In genomic region chr3:194468086-194468485, GRCh38 we compare ENCODE assay signal across 23 cellular contexts.
"Had no signal": no experiment of that assay in that cellular context is flagged by ENCODE, and none has a peak within 500 bp of the region (broad histone marks: within the 10 kb centered on the region; RNA-seq: fewer than 3 reads in every experiment).

No MANE protein-coding gene starts in this region.

- H3K9me3 Mint-ChIP-seq: activated CD4-positive, alpha-beta memory T cell treated with anti-CD3 and anti-CD28 coated beads, Interleukin-2, amount 10 ng/mL, durations not matched to agents 7 days and 5 days; activated T-helper 2 cell treated with anti-CD3 and anti-CD28 coated beads, Interferon-gamma antibody, Interleukin-2, Interleukin-4, amounts not matched to agents 10 μg/mL and 5 μg/mL and 100 μg/mL, durations not matched to agents 14 hours and 24 hours and 36 hours; naive B cell; neural crest cell; stimulated activated naive CD8-positive, alpha-beta T cell treated with anti-CD3 and anti-CD28 coated beads, Interleukin-15, Interleukin-2, amounts not matched to agents 100 ng/mL and 50 ng/mL, for 24 hours had no signal

- H3K36me3 ChIP-seq: esophagus muscularis mucosa, transverse colon, vagina had no signal

- H3K36me3 Mint-ChIP-seq: activated CD8-positive, alpha-beta memory T cell treated with anti-CD3 and anti-CD28 coated beads, Interleukin-2, amount 10 ng/mL, durations not matched to agents 7 days and 5 days; naive B cell had no signal

- H3K27me3 Mint-ChIP-seq: activated CD4-positive, alpha-beta memory T cell treated with anti-CD3 and anti-CD28 coated beads, Interleukin-2, amount 10 ng/mL, durations not matched to agents 7 days and 5 days; activated CD8-positive, alpha-beta memory T cell treated with anti-CD3 and anti-CD28 coated beads, Interleukin-2, amount 10 ng/mL, durations not matched to agents 7 days and 5 days; naive B cell; progenitor cell of endocrine pancreas; stimulated activated naive CD8-positive, alpha-beta T cell treated with anti-CD3 and anti-CD28 coated beads, Interleukin-15, Interleukin-2, amounts not matched to agents 100 ng/mL and 50 ng/mL, for 24 hours had no signal

- DNase-seq: activated CD4-positive, alpha-beta memory T cell treated with anti-CD3 and anti-CD28 coated beads, Interleukin-2, amount 10 ng/mL, durations not matched to agents 7 days and 5 days; activated CD4-positive, alpha-beta T cell treated with anti-CD3 and anti-CD28 coated beads for 48 hours; activated CD4-positive, CD25-positive, alpha-beta regulatory T cell; activated CD8-positive, alpha-beta memory T cell treated with anti-CD3 and anti-CD28 coated beads, Interleukin-2, amount 10 ng/mL, durations not matched to agents 7 days and 5 days; activated naive CD4-positive, alpha-beta T cell treated with Interleukin-2 at 50 U/mL for 16 hours; aorta; cerebellar nuclear complex; cortex of kidney; effector CD8-positive, alpha-beta T cell; glutamatergic neuron; hypothalamus; naive B cell; stimulated activated CD4-positive, alpha-beta T cell treated with anti-CD3 and anti-CD28 coated beads, Interleukin-2, amount 100 ng/mL, for 24 hours; T-helper 1 cell; T-helper 9 cell; transverse colon had no signal

- H3K4me3 ChIP-seq: esophagus muscularis mucosa, lung, transverse colon, vagina had no signal

- H3K27ac Mint-ChIP-seq: activated CD4-positive, alpha-beta memory T cell treated with anti-CD3 and anti-CD28 coated beads, Interleukin-2, amount 10 ng/mL, durations not matched to agents 7 days and 5 days; activated CD8-positive, alpha-beta memory T cell treated with anti-CD3 and anti-CD28 coated beads, Interleukin-2, amount 10 ng/mL, durations not matched to agents 7 days and 5 days; activated T-helper 2 cell treated with anti-CD3 and anti-CD28 coated beads, Interferon-gamma antibody, Interleukin-2, Interleukin-4, amounts not matched to agents 10 μg/mL and 5 μg/mL and 100 μg/mL, durations not matched to agents 14 hours and 24 hours and 36 hours; naive B cell; stimulated activated naive CD8-positive, alpha-beta T cell treated with anti-CD3 and anti-CD28 coated beads, Interleukin-15, Interleukin-2, amounts not matched to agents 100 ng/mL and 50 ng/mL, for 24 hours had no signal

- H3K9me3 ChIP-seq: esophagus muscularis mucosa, transverse colon, vagina had no signal

- H3K27me3 ChIP-seq: esophagus muscularis mucosa, transverse colon, vagina had no signal

- H3K4me3 Mint-ChIP-seq: activated CD4-positive, alpha-beta memory T cell treated with anti-CD3 and anti-CD28 coated beads, Interleukin-2, amount 10 ng/mL, durations not matched to agents 7 days and 5 days; activated CD8-positive, alpha-beta memory T cell treated with anti-CD3 and anti-CD28 coated beads, Interleukin-2, amount 10 ng/mL, durations not matched to agents 7 days and 5 days; naive B cell; neural crest cell; stimulated activated naive CD8-positive, alpha-beta T cell treated with anti-CD3 and anti-CD28 coated beads, Interleukin-15, Interleukin-2, amounts not matched to agents 100 ng/mL and 50 ng/mL, for 24 hours had no signal

- H3K27ac ChIP-seq: esophagus muscularis mucosa, transverse colon, vagina had no signal
